Comparison of ENCODE assay signal across 31 cellular contexts in genomic region chr1:224933584-224933983, GRCh38. TPM values are rescaled to one million over a fixed set of nuclear protein-coding genes. Genes with fewer than 3 reads are reported as not detected.
"Had no signal": no experiment of that assay in that cellular context is flagged by ENCODE, and none has a peak within 500 bp of the region (broad histone marks: within the 10 kb centered on the region; RNA-seq: fewer than 3 reads in every experiment).

No MANE protein-coding gene starts in this region.

- H3K27ac Mint-ChIP-seq: activated B cell treated with CpG ODN at 0.5 μM for 24 hours; activated CD8-positive, alpha-beta T cell treated with anti-CD3 and anti-CD28 coated beads for 36 hours; activated naive CD8-positive, alpha-beta T cell; activated T-helper 17 cell treated with anti-CD3 and anti-CD28 coated beads, Interleukin-2, amount 50 U/mL, for 72 hours; effector memory CD8-positive, alpha-beta T cell; T-helper 17 cell; T-helper 2 cell treated with Interferon-gamma antibody and Interleukin-4, amounts not matched to agents 5 μg/mL and 100 μg/mL, for 36 hours had no signal

- DNase-seq: activated B cell treated with CpG ODN at 0.5 μM for 24 hours; activated CD4-positive, alpha-beta T cell treated with anti-CD3 and anti-CD28 coated beads for 48 hours; activated CD4-positive, alpha-beta T cell treated with anti-CD3 and anti-CD28 coated beads, Interleukin-2, amount 50 U/mL, for 1 hour; activated CD4-positive, alpha-beta T cell treated with anti-CD3 and anti-CD28 coated beads, Interleukin-2, amount 50 U/mL, for 48 hours; activated CD8-positive, alpha-beta memory T cell treated with anti-CD3 and anti-CD28 coated beads for 24 hours; activated CD8-positive, alpha-beta T cell treated with anti-CD3 and anti-CD28 coated beads for 36 hours; activated effector memory CD4-positive, alpha-beta T cell treated with Interleukin-2 at 50 U/mL for 16 hours; activated gamma-delta T cell treated with Interleukin-2 at 50 U/mL for 16 hours; activated naive CD4-positive, alpha-beta T cell treated with anti-CD3 and anti-CD28 coated beads, Interleukin-2, amount 50 U/mL, for 16 hours; activated naive CD4-positive, alpha-beta T cell treated with Interleukin-2 at 50 U/mL for 16 hours; activated T-cell treated with anti-CD3 and anti-CD28 coated beads, Interleukin-2, amount 50 U/mL, for 4 hours; amniotic stem cell; anterior cingulate cortex; brain microvascular endothelial cell; caudate nucleus; cortex of kidney; dermis blood vessel endothelial cell; effector CD4-positive, alpha-beta T cell; effector memory CD8-positive, alpha-beta T cell; foreskin fibroblast; head of caudate nucleus; T-helper 17 cell; T1000; WERI-Rb-1 had no signal

- H3K27me3 ChIP-seq: brain microvascular endothelial cell had no signal

- H3K27me3 Mint-ChIP-seq: T-helper 17 cell had no signal

- H3K4me1 Mint-ChIP-seq: activated T-helper 17 cell treated with anti-CD3 and anti-CD28 coated beads, Interleukin-2, amount 50 U/mL, for 72 hours; T-helper 17 cell had no signal

- H3K27ac ChIP-seq: brain microvascular endothelial cell, WERI-Rb-1 had no signal

- H3K4me3 Mint-ChIP-seq: activated B cell treated with CpG ODN at 0.5 μM for 24 hours; activated CD8-positive, alpha-beta T cell treated with anti-CD3 and anti-CD28 coated beads for 36 hours; activated naive CD8-positive, alpha-beta T cell; activated T-cell treated with anti-CD3 and anti-CD28 coated beads, Interleukin-2, amount 50 U/mL, for 4 hours; activated T-helper 17 cell treated with anti-CD3 and anti-CD28 coated beads, Interleukin-2, amount 50 U/mL, for 72 hours; effector memory CD8-positive, alpha-beta T cell; T-helper 17 cell; T-helper 2 cell treated with Interferon-gamma antibody and Interleukin-4, amounts not matched to agents 5 μg/mL and 100 μg/mL, for 36 hours had no signal

- H3K36me3 ChIP-seq: brain microvascular endothelial cell, WERI-Rb-1 had no signal

- FAIRE-seq: astrocyte, colon had no signal

- ATAC-seq: activated CD4-positive, CD25-positive, alpha-beta regulatory T cell treated with anti-CD3 and anti-CD28 coated beads, Interleukin-2, amount 50 U/mL, for 24 hours; activated CD8-positive, alpha-beta T cell treated with anti-CD3 and anti-CD28 coated beads for 36 hours; activated T-cell treated with anti-CD3 and anti-CD28 coated beads, Interleukin-2, amount 50 U/mL, for 4 hours; activated T-helper 17 cell treated with anti-CD3 and anti-CD28 coated beads, Interleukin-2, amount 50 U/mL, for 72 hours; effector memory CD8-positive, alpha-beta T cell; esophagus mucosa; T-helper 17 cell had no signal

RNA-seq across cellular contexts. Expression of gene DNAH14, which starts 4.1 kb away (rescaled TPM):
- total RNA-seq: activated B cell treated with CpG ODN at 0.5 μM for 24 hours had no signal
